In the genomic region with DNA sequence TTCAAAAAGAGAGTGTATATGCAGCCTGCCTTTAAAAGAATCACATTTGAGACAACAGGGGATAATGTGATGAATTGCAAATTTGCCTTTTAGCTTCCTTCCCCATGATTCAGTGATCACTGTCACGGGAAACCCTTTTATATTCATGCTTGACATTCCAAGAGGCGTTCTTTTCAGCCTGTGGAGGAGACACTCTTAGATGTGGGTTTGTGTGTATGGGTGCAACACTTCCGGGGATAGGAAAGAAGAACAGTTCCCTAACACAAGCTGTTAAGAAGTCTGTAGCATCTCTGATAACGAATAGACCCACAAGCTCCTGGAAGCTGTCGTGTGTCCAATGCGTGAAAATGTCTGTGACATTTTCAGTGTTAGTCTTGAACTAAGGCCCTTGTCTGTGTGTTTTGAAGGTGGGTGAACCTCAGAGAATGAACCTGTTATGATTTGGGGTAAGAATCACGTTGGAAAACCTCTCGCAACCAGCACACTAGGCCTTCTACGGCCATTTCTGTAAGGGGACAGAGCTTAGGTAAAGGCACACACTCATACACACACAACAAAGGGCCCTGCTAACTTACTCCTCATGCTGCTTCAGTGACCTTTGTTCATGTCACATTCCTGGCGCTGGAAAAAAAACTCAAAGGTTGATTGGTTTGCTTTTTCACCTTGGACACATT, we compare ENCODE assay signal across 16 cellular contexts.
DNase-seq lines count a peak whose midpoint lies in the region; ATAC-seq and TF ChIP-seq lines count a peak whose summit lies in the region.
"Had no signal": no experiment of that assay in that cellular context is flagged by ENCODE, and none has a peak within 500 bp of the region (broad histone marks: within the 10 kb centered on the region; RNA-seq: fewer than 3 reads in every experiment).

No MANE protein-coding gene starts in this region.

- H3K4me1 Mint-ChIP-seq in Caco-2 (ENCODE audit: low read depth, unreplicated experiment) (peaks cover 37% of the 10 kb centered on the region), T-helper 17 cell (peaks cover 13% of the 10 kb centered on the region)
- peaks cover 10% of the 10 kb centered on the region for H3K4me1 Mint-ChIP-seq in activated T-cell treated with anti-CD3 and anti-CD28 coated beads, Interleukin-2, amount 50 U/mL, for 24 hours (ENCODE audit: low read depth)

- H2AFZ ChIP-seq in neural cell (ENCODE audit: low read depth, low read length): no peak overlapping the region

- H3K9ac ChIP-seq in neural cell (ENCODE audit: low read length): peak overlapping the region; percentile 51

- BruUV-seq in Caco-2 (replicated peaks; lab: Mats Ljungman, UMichigan) (no TSS peak), Panc1 (replicated peaks; lab: Mats Ljungman, UMichigan) (TSS peak; percentile 58)

- peak; percentile 37 for TF ChIP-seq EP300 in neural cell (conservative IDR thresholded peaks at IDR 0.05; ENCODE audit: poor library complexity, severe bottlenecking)

- no peaks in the 10 kb centered on the region for H3K36me3 ChIP-seq in Caco-2 (ENCODE audit: control insufficient read depth, insufficient read depth, low read length)
- H3K36me3 ChIP-seq in Panc1 (ENCODE audit: control insufficient read depth, insufficient read depth, low read length): no peaks in the 10 kb centered on the region
- no peaks in the 10 kb centered on the region for H3K36me3 ChIP-seq in neural cell (ENCODE audit: insufficient read depth, low read length)

- no peaks in the 10 kb centered on the region for H4K20me1 ChIP-seq in neural cell (ENCODE audit: insufficient read depth)

- H3K9me3 ChIP-seq in Caco-2 (no peaks in the 10 kb centered on the region), Panc1 (ENCODE audit: control insufficient read depth, insufficient read depth, low read depth, low read length) (no peaks in the 10 kb centered on the region), neural cell (ENCODE audit: low read length) (no peaks in the 10 kb centered on the region), T-helper 17 cell (ENCODE audit: control insufficient read depth, low read length, poor library complexity, severe bottlenecking) (no peaks in the 10 kb centered on the region)
- H3K9me3 ChIP-seq: spleen had no signal

- no peak for TF ChIP-seq RAD21 in neural cell (conservative IDR thresholded peaks at IDR 0.05)

- H3K9me3 Mint-ChIP-seq in Caco-2 (ENCODE audit: unreplicated experiment): no peaks in the 10 kb centered on the region
- H3K9me3 Mint-ChIP-seq in activated T-cell treated with anti-CD3 and anti-CD28 coated beads, Interleukin-2, amount 50 U/mL, for 24 hours: no peaks in the 10 kb centered on the region
- H3K9me3 Mint-ChIP-seq: activated CD4-positive, alpha-beta memory T cell treated with anti-CD3 and anti-CD28 coated beads for 36 hours; activated naive CD4-positive, alpha-beta T cell treated with anti-CD3 and anti-CD28 coated beads, Interleukin-2, amount 50 U/mL, for 24 hours had no signal

- CTCF ChIA-PET in Caco-2 (lab: Charles Lee) (no interaction called here), Panc1 (lab: Charles Lee) (no interaction called here)

- H3K4me2 ChIP-seq in neural cell (ENCODE audit: low read length): no peak overlapping the region

- peak; percentile 52 to 57 for DNase-seq in Caco-2
- DNase-seq in Panc1 (ENCODE audit: low read depth, low spot score): no peak
- peak; percentile 16 for DNase-seq in fibroblast of villous mesenchyme (ENCODE audit: low read depth)
- no peak for DNase-seq in T-helper 17 cell
- DNase-seq in activated T-cell treated with anti-CD3 and anti-CD28 coated beads, Interleukin-2, amount 50 U/mL, for 24 hours: no peak
- DNase-seq: activated CD4-positive, alpha-beta memory T cell treated with anti-CD3 and anti-CD28 coated beads for 36 hours; effector CD4-positive, alpha-beta T cell; NCI-H2029 treated with DMSO at 0.1 percent for 48 hours; spleen; T-helper 1 cell had no signal

- H3K27ac ChIP-seq in Panc1 (ENCODE audit: low read length) (no peak overlapping the region), neural cell (ENCODE audit: low read length) (peak overlapping the region; percentile 86)
- H3K27ac ChIP-seq: spleen had no signal

- ATAC-seq in Panc1: no peak
- ATAC-seq in T-helper 17 cell: no peak
- no peak for ATAC-seq in HG03432 (IDR thresholded peaks at IDR 0.05; ENCODE audit: unreplicated experiment)
- ATAC-seq in HG03457 (IDR thresholded peaks at IDR 0.05; ENCODE audit: unreplicated experiment): no peak
- ATAC-seq: K562 had no signal

- H3K4me3 Mint-ChIP-seq in Caco-2 (ENCODE audit: unreplicated experiment) (peak overlapping the region; percentile 25), T-helper 17 cell (no peak overlapping the region)
- H3K4me3 Mint-ChIP-seq in activated T-cell treated with anti-CD3 and anti-CD28 coated beads, Interleukin-2, amount 50 U/mL, for 24 hours: no peak overlapping the region
- H3K4me3 Mint-ChIP-seq: activated CD4-positive, alpha-beta memory T cell treated with anti-CD3 and anti-CD28 coated beads for 36 hours; activated naive CD4-positive, alpha-beta T cell treated with anti-CD3 and anti-CD28 coated beads, Interleukin-2, amount 50 U/mL, for 24 hours; B cell had no signal

- POLR2A ChIA-PET in Caco-2 (lab: Charles Lee) (no interaction called here), Panc1 (lab: Charles Lee) (no interaction called here)

- TF ChIP-seq CTCF in Caco-2 (IDR thresholded peaks at IDR 0.05; ENCODE audit: insufficient read depth in 1 of 2, low read depth in 1 of 2, low read length in 1 of 2, severe bottlenecking in 1 of 2, unreplicated experiment in 1 of 2): no peak
- no peak for TF ChIP-seq CTCF in Panc1 (IDR thresholded peaks at IDR 0.05)
- TF ChIP-seq CTCF in fibroblast of villous mesenchyme (IDR thresholded peaks at IDR 0.05; ENCODE audit: insufficient read depth, low read depth, low read length): no peak
- TF ChIP-seq CTCF in neural cell (IDR thresholded peaks at IDR 0.05; ENCODE audit: poor library complexity, severe bottlenecking): no peak

- H3K27me3 ChIP-seq in Caco-2 (replicated peaks; ENCODE audit: control insufficient read depth, insufficient read depth, low read length): no peaks in the 10 kb centered on the region
- H3K27me3 ChIP-seq in Panc1 (ENCODE audit: control insufficient read depth, insufficient read depth, low read length): no peaks in the 10 kb centered on the region
- no peaks in the 10 kb centered on the region for H3K27me3 ChIP-seq in neural cell (ENCODE audit: insufficient read depth, low read depth, low read length)
- H3K27me3 ChIP-seq: spleen had no signal

- in situ Hi-C loops in Panc1 (cut with HindIII; ENCODE audit: low pct_unique_long_range_greater_than_20kb, low sequenced_read_pairs): no loop called here

- H3F3A ChIP-seq in neural cell (ENCODE audit: insufficient read depth, low read length, poor library complexity, severe bottlenecking): peaks cover 2% of the 10 kb centered on the region

- no peaks in the 10 kb centered on the region for H3K27me3 Mint-ChIP-seq in Caco-2 (ENCODE audit: insufficient read depth, unreplicated experiment)
- no peaks in the 10 kb centered on the region for H3K27me3 Mint-ChIP-seq in T-helper 17 cell
- no peaks in the 10 kb centered on the region for H3K27me3 Mint-ChIP-seq in activated T-cell treated with anti-CD3 and anti-CD28 coated beads, Interleukin-2, amount 50 U/mL, for 24 hours
- H3K27me3 Mint-ChIP-seq: activated CD4-positive, alpha-beta memory T cell treated with anti-CD3 and anti-CD28 coated beads for 36 hours; activated naive CD4-positive, alpha-beta T cell treated with anti-CD3 and anti-CD28 coated beads, Interleukin-2, amount 50 U/mL, for 24 hours; B cell had no signal

- no peaks in the 10 kb centered on the region for H3K9me2 ChIP-seq in neural cell (ENCODE audit: insufficient read depth, low read length)

- H3K79me2 ChIP-seq in neural cell (replicated peaks; ENCODE audit: insufficient read depth, low read length): no peaks in the 10 kb centered on the region

- peaks cover 44% of the 10 kb centered on the region for H3K4me1 ChIP-seq in Caco-2
- no peaks in the 10 kb centered on the region for H3K4me1 ChIP-seq in Panc1 (ENCODE audit: control insufficient read depth, insufficient read depth, low read length)
- H3K4me1 ChIP-seq: spleen had no signal

- intact Hi-C loops in Caco-2 (cut with micrococcal nuclease; ENCODE audit: unreplicated experiment) (loop anchor here (2.0 to 5.0 kb wide), 2 partner anchors 14 to 47 kb away; no protein-coding TSS in a partner anchor), Panc1 (cut with micrococcal nuclease; ENCODE audit: unreplicated experiment) (no loop called here)

- H3K4me3 ChIP-seq in Caco-2 (ENCODE audit: low read depth, low read length) (no peak overlapping the region), Panc1 (ENCODE audit: low read depth in 2 of 2, low read length in 2 of 2) (no peak overlapping the region), fibroblast of villous mesenchyme (ENCODE audit: low read depth, low read length) (no peak overlapping the region), neural cell (ENCODE audit: low read length) (no peak overlapping the region)
- H3K4me3 ChIP-seq: K562, spleen had no signal

- H3K36me3 Mint-ChIP-seq in Caco-2 (ENCODE audit: insufficient read depth, unreplicated experiment): no peaks in the 10 kb centered on the region
- peaks cover 3% of the 10 kb centered on the region for H3K36me3 Mint-ChIP-seq in T-helper 17 cell (ENCODE audit: low read depth)
- H3K36me3 Mint-ChIP-seq in activated T-cell treated with anti-CD3 and anti-CD28 coated beads, Interleukin-2, amount 50 U/mL, for 24 hours (ENCODE audit: low read depth): peaks cover 24% of the 10 kb centered on the region

- H3K27ac Mint-ChIP-seq in Caco-2 (ENCODE audit: unreplicated experiment) (peak overlapping the region; percentile 84), T-helper 17 cell (no peak overlapping the region)
- no peak overlapping the region for H3K27ac Mint-ChIP-seq in activated T-cell treated with anti-CD3 and anti-CD28 coated beads, Interleukin-2, amount 50 U/mL, for 24 hours
- H3K27ac Mint-ChIP-seq: activated CD4-positive, alpha-beta memory T cell treated with anti-CD3 and anti-CD28 coated beads for 36 hours; activated naive CD4-positive, alpha-beta T cell treated with anti-CD3 and anti-CD28 coated beads, Interleukin-2, amount 50 U/mL, for 24 hours; B cell had no signal

Comparison
In these comparisons a context has a peak if more than half of its experiments do, and no peak if none do; other contexts are left out.
1. DNase-seq: peak in Caco-2 (2 of 2) and fibroblast of villous mesenchyme (single experiment); none in Panc1 (single experiment), T-helper 17 cell (0 of 3) and activated T-cell treated with anti-CD3 and anti-CD28 coated beads, Interleukin-2, amount 50 U/mL, for 24 hours (single experiment).